In the genomic region with DNA sequence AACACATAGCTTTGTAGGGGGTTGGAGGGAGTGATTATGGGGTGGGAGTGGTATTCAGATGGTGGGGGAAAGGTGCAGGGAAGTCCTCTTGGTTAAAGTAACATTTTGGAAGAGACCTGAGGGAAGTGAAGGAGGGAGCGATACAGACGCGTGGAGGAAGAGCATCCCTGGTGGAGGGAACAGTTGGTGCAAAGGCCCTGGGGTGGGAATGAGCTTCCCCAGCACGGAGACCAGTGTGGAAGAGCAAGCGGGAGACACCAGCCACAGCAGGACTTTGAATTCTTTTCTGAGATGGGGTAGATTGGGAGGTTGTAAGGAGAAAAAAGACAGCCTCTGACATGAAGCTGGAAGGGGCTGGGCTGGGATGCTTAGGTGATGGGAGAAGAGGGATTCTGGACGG, we compare ENCODE assay signal across 10 cellular contexts. TPM values are rescaled to one million over a fixed set of nuclear protein-coding genes. Genes with fewer than 3 reads are reported as not detected.
DNase-seq lines count a peak whose midpoint lies in the region; ATAC-seq and TF ChIP-seq lines count a peak whose summit lies in the region.
"Had no signal": no experiment of that assay in that cellular context is flagged by ENCODE, and none has a peak within 500 bp of the region (broad histone marks: within the 10 kb centered on the region; RNA-seq: fewer than 3 reads in every experiment).

No MANE protein-coding gene starts in this region.

- H3K18ac ChIP-seq in mesendoderm (ENCODE audit: low read length), result no peak overlapping the region

- H3K23ac ChIP-seq in mesendoderm (ENCODE audit: low read length), result no peak overlapping the region

- no peaks in the 10 kb centered on the region for H4K20me1 ChIP-seq in MM.1S (ENCODE audit: insufficient read depth, low read length)

- no peaks in the 10 kb centered on the region for H3K9me2 ChIP-seq in MM.1S (replicated peaks; ENCODE audit: insufficient read depth, low read length)

- TF ChIP-seq CTCF in brain (conservative IDR thresholded peaks at IDR 0.05), result no peak
- no peak for TF ChIP-seq CTCF in upper lobe of left lung (IDR thresholded peaks at IDR 0.05)
- TF ChIP-seq CTCF in MM.1S (IDR thresholded peaks at IDR 0.05; ENCODE audit: low read length), result no peak

- ATAC-seq in upper lobe of left lung (ENCODE audit: low FRiP score in 2 of 2), result no peak
- no peak for ATAC-seq in GM19324 (IDR thresholded peaks at IDR 0.05; ENCODE audit: low FRiP score, unreplicated experiment)

- H2BK5ac ChIP-seq in mesendoderm (ENCODE audit: low read length), result no peak overlapping the region

- no peak overlapping the region for H4K8ac ChIP-seq in mesendoderm (ENCODE audit: low read depth, low read length)

- no peak overlapping the region for H3K27ac ChIP-seq in mesendoderm (ENCODE audit: low read depth, low read length)
- peak overlapping the region; percentile 48 to 89 (median 77) for H3K27ac ChIP-seq in upper lobe of left lung
- no peak overlapping the region for H3K27ac ChIP-seq in MM.1S (ENCODE audit: low read length)

- peak overlapping the region; percentile 59 for H3K56ac ChIP-seq in mesendoderm (ENCODE audit: low read length)

- DNase-seq in activated naive CD4-positive, alpha-beta T cell treated with anti-CD3 and anti-CD28 coated beads, Interleukin-2, amount 50 U/mL, for 16 hours, result no peak
- no peak for DNase-seq in mesendoderm
- no peak for DNase-seq in upper lobe of left lung
- DNase-seq in MM.1S, result no peak
- DNase-seq in stimulated activated CD4-positive, alpha-beta T cell treated with anti-CD3 and anti-CD28 coated beads, Interleukin-15, amount 100 ng/mL, for 24 hours, result no peak
- DNase-seq: NCI-H1930 had no signal

- H3K36me3 Mint-ChIP-seq in activated naive CD4-positive, alpha-beta T cell treated with anti-CD3 and anti-CD28 coated beads, Interleukin-2, amount 50 U/mL, for 24 hours, result peaks cover 2% of the 10 kb centered on the region
- H3K36me3 Mint-ChIP-seq in brain, result peaks cover 4% of the 10 kb centered on the region

- TF ChIP-seq EP300 in upper lobe of left lung (IDR thresholded peaks at IDR 0.05), result no peak

- no peak for TF ChIP-seq POLR2A in upper lobe of left lung (IDR thresholded peaks at IDR 0.05)

- no peaks in the 10 kb centered on the region for H3K9me3 ChIP-seq in upper lobe of left lung
- H3K9me3 ChIP-seq in MM.1S (replicated peaks; ENCODE audit: insufficient read depth, low read length), result no peaks in the 10 kb centered on the region
- H3K9me3 ChIP-seq: mucosa of descending colon had no signal

- H3K27me3 ChIP-seq in mesendoderm (ENCODE audit: insufficient read depth, low read length, poor library complexity), result no peaks in the 10 kb centered on the region
- no peaks in the 10 kb centered on the region for H3K27me3 ChIP-seq in upper lobe of left lung
- peaks cover 14% of the 10 kb centered on the region for H3K27me3 ChIP-seq in MM.1S (replicated peaks; ENCODE audit: insufficient read depth, low read length)

- H3K9me3 Mint-ChIP-seq in activated naive CD4-positive, alpha-beta T cell treated with anti-CD3 and anti-CD28 coated beads, Interleukin-2, amount 50 U/mL, for 24 hours, result no peaks in the 10 kb centered on the region
- peaks cover 0 to 6% (median 0%) of the 10 kb centered on the region in 5 experiments for H3K9me3 Mint-ChIP-seq in brain

- H3K4me2 ChIP-seq in mesendoderm (ENCODE audit: low read length), result peak overlapping the region; percentile 37
- no peak overlapping the region for H3K4me2 ChIP-seq in MM.1S (ENCODE audit: low read depth, low read length)

- no peaks in the 10 kb centered on the region for H3F3A ChIP-seq in MM.1S (ENCODE audit: insufficient read depth, low read length)

- no peak overlapping the region for H2BK120ac ChIP-seq in mesendoderm (ENCODE audit: low read depth, low read length)

- H4K5ac ChIP-seq in mesendoderm (ENCODE audit: low read length), result no peak overlapping the region

- no peaks in the 10 kb centered on the region for H3K79me1 ChIP-seq in mesendoderm (ENCODE audit: low read length)

- H3K36me3 ChIP-seq in mesendoderm (ENCODE audit: control insufficient read depth, insufficient read depth, low read length) (no peaks in the 10 kb centered on the region), upper lobe of left lung (peaks cover 0 to 3% (median 1%) of the 10 kb centered on the region in 4 donors), MM.1S (replicated peaks; ENCODE audit: insufficient read depth, low read length) (no peaks in the 10 kb centered on the region)

- peaks cover 51% of the 10 kb centered on the region for H3K4me1 Mint-ChIP-seq in activated naive CD4-positive, alpha-beta T cell treated with anti-CD3 and anti-CD28 coated beads, Interleukin-2, amount 50 U/mL, for 24 hours
- peaks cover 42% of the 10 kb centered on the region for H3K4me1 Mint-ChIP-seq in brain

- no peak overlapping the region for H2BK15ac ChIP-seq in mesendoderm (replicated peaks; ENCODE audit: low read depth)

- peak overlapping the region; percentile 88 for H3K27ac Mint-ChIP-seq in activated naive CD4-positive, alpha-beta T cell treated with anti-CD3 and anti-CD28 coated beads, Interleukin-2, amount 50 U/mL, for 24 hours
- H3K27ac Mint-ChIP-seq in brain, result peak overlapping the region; percentile 52 to 87 (median 62)

- WGBS in mesendoderm (ENCODE audit: extremely low coverage, insufficient coverage, low lambda C conversion rate), result no CpG with 5 or more reads among the region's 6 CpGs
- WGBS in upper lobe of left lung, 2 donors, result 88 to 89% methylated on average over 6 of the region's 6 CpGs

- H3K4me3 ChIP-seq in mesendoderm (ENCODE audit: low read length) (no peak overlapping the region), upper lobe of left lung (no peak overlapping the region), MM.1S (ENCODE audit: low read length) (no peak overlapping the region)
- H3K4me3 ChIP-seq: mucosa of descending colon had no signal

- H3K9ac ChIP-seq in mesendoderm (ENCODE audit: low read length), result peak overlapping the region; percentile 61
- H3K9ac ChIP-seq in MM.1S (ENCODE audit: low read length), result no peak overlapping the region

- H3K4ac ChIP-seq in mesendoderm (ENCODE audit: low read depth, low read length), result no peak overlapping the region

- no peak overlapping the region for H2AFZ ChIP-seq in MM.1S (ENCODE audit: low read length)

- H3K4me1 ChIP-seq in mesendoderm (ENCODE audit: control insufficient read depth, low read depth, low read length) (no peaks in the 10 kb centered on the region), upper lobe of left lung (peaks cover 47 to 65% (median 60%) of the 10 kb centered on the region in 4 donors), MM.1S (ENCODE audit: low read length) (no peaks in the 10 kb centered on the region)

- H3K4me3 Mint-ChIP-seq in activated naive CD4-positive, alpha-beta T cell treated with anti-CD3 and anti-CD28 coated beads, Interleukin-2, amount 50 U/mL, for 24 hours, result peak overlapping the region; percentile 84
- H3K4me3 Mint-ChIP-seq in brain, result peak overlapping the region; percentile 65 to 78 (median 67)

- no peak overlapping the region for H2AK5ac ChIP-seq in mesendoderm (ENCODE audit: low read length)

- H3K79me2 ChIP-seq in mesendoderm (ENCODE audit: control insufficient read depth, insufficient read depth, low read length) (no peaks in the 10 kb centered on the region), MM.1S (ENCODE audit: low read length) (no peaks in the 10 kb centered on the region)

- no peaks in the 10 kb centered on the region for H3K27me3 Mint-ChIP-seq in activated naive CD4-positive, alpha-beta T cell treated with anti-CD3 and anti-CD28 coated beads, Interleukin-2, amount 50 U/mL, for 24 hours
- no peaks in the 10 kb centered on the region for H3K27me3 Mint-ChIP-seq in brain

RNA-seq across cellular contexts. Expression of a gene that starts 23.5 kb away (rescaled TPM):
- polyA plus RNA-seq in brain (ENCODE audit: insufficient read depth, low read depth, low replicate concordance), result 15.9 TPM
- polyA plus RNA-seq in mesendoderm (2013, experiment 1 of 2), result 2.5 TPM
- 2.8 TPM for polyA plus RNA-seq in mesendoderm (2013, experiment 2 of 2)
- 100 to 1,000 TPM in 4 of 6 donors, 10 to 100 TPM in 2; 84.9 to 154 (median 119) TPM for total RNA-seq in upper lobe of left lung

RNA-seq across cellular contexts. Expression of a gene that starts 49.4 kb away (rescaled TPM):
- polyA plus RNA-seq in brain (ENCODE audit: insufficient read depth, low read depth, low replicate concordance), result not detected
- not detected for polyA plus RNA-seq in mesendoderm (2013, experiment 1 of 2)
- polyA plus RNA-seq in mesendoderm (2013, experiment 2 of 2), result not detected
- not detected for total RNA-seq in upper lobe of left lung
- total RNA-seq: mucosa of descending colon had no signal

Comparison
In these comparisons a context has a peak if more than half of its experiments do, and no peak if none do; other contexts are left out.
1. H3K27ac ChIP-seq: peak in upper lobe of left lung (4 of 4); none in mesendoderm (single experiment) and MM.1S (single experiment).